In the genomic region with DNA sequence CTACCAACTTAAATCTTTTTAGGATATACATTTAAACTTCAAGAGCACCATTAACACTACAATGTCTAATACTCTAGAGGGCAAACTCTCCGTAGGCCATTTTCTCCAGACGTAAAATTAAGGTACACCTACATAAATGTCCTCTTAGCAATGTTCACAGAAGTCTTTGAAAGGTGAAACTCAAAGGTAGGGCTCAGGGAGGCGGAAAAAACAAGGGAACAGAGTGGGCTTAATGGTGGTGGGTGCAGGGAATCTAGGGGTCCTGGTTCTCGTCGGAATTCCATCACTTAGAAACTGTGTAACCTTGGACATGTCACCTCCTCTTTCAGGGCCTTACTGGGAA, we compare ENCODE assay signal across 8 cellular contexts. TPM values are rescaled to one million over a fixed set of nuclear protein-coding genes. Genes with fewer than 3 reads are reported as not detected.
DNase-seq lines count a peak whose midpoint lies in the region; ATAC-seq and TF ChIP-seq lines count a peak whose summit lies in the region.

No MANE protein-coding gene starts in this region.

- no peaks in the 10 kb centered on the region for H3K9me3 ChIP-seq in SJSA1 (replicated peaks)
- no peaks in the 10 kb centered on the region for H3K9me3 ChIP-seq in fibroblast of lung (ENCODE audit: control insufficient read depth, insufficient read depth, low read depth, low read length)

- no peaks in the 10 kb centered on the region for H3K27me3 ChIP-seq in BJ (ENCODE audit: control insufficient read depth, insufficient read depth, low read length)
- no peaks in the 10 kb centered on the region; the same call in 1 of the 2 replicates for H3K27me3 ChIP-seq in SJSA1 (replicated peaks)
- no peaks in the 10 kb centered on the region for H3K27me3 ChIP-seq in fibroblast of lung (ENCODE audit: control insufficient read depth, insufficient read depth, low read length)

- H2AFZ ChIP-seq in fibroblast of lung (ENCODE audit: low read length) = peak overlapping the region; percentile 98

- peaks cover 8% of the 10 kb centered on the region for H3K4me1 ChIP-seq in SJSA1 (replicated peaks)
- H3K4me1 ChIP-seq in fibroblast of lung (ENCODE audit: control insufficient read depth, extremely low read depth, insufficient read depth, low read length) = peaks cover 10% of the 10 kb centered on the region

- POLR2A ChIA-PET in BJ (lab: Charles Lee) = no interaction called here

- ATAC-seq in GM21447 (IDR thresholded peaks at IDR 0.05; ENCODE audit: unreplicated experiment) (peak; percentile 1), HG03565 (IDR thresholded peaks at IDR 0.05; ENCODE audit: unreplicated experiment) (no peak), HG03432 (IDR thresholded peaks at IDR 0.05; ENCODE audit: unreplicated experiment) (no peak)
- ATAC-seq in activated CD4-positive, CD25-positive, alpha-beta regulatory T cell treated with anti-CD3 and anti-CD28 coated beads, Interleukin-2, amount 50 U/mL, for 24 hours = no peak

- peak overlapping the region; percentile 98 for H3K9ac ChIP-seq in fibroblast of lung (ENCODE audit: insufficient read depth, low read length)

- CTCF ChIA-PET in BJ (lab: Yijun Ruan, JAX) = interaction anchor here (1.0 to 1.6 kb wide), 12 partner anchors 17 to 424 kb away, joined by 3 to 6 read pairs (median 3); partner anchors contain the start of genes AAK1 and ANTXR1

- H3K27ac ChIP-seq in SJSA1 (peak overlapping the region; percentile 72), fibroblast of lung (ENCODE audit: insufficient read depth, low read length) (peak overlapping the region; percentile 97)

- peak overlapping the region; percentile 80 for H3K4me3 ChIP-seq in BJ (ENCODE audit: low read depth, low read length)
- H3K4me3 ChIP-seq in SJSA1 = peak overlapping the region; percentile 77
- H3K4me3 ChIP-seq in fibroblast of lung (replicated peaks in 1 of 4; ENCODE audit: control extremely low read depth in 1 of 4, insufficient read depth in 1 of 4, low read depth in 3 of 4, low read length in 4 of 4) = peak overlapping the region; percentile 61 to 98 (median 82)

- H3K79me2 ChIP-seq in fibroblast of lung (ENCODE audit: control insufficient read depth, insufficient read depth, low read length) = peaks cover 25% of the 10 kb centered on the region

- no peak for TF ChIP-seq CTCF in BJ (IDR thresholded peaks at IDR 0.05; ENCODE audit: insufficient read depth, low read depth, low read length)
- no peak for TF ChIP-seq CTCF in fibroblast of lung (conservative IDR thresholded peaks at IDR 0.05 in 1 of 2, IDR thresholded peaks at IDR 0.05 in 1 of 2; ENCODE audit: low read depth in 1 of 2, low read length in 2 of 2)

- no peaks in the 10 kb centered on the region for H4K20me1 ChIP-seq in fibroblast of lung (ENCODE audit: control insufficient read depth, extremely low read depth, insufficient read depth, low read length)

- no peaks in the 10 kb centered on the region for H3K36me3 ChIP-seq in BJ (ENCODE audit: control insufficient read depth, insufficient read depth, low read length)
- H3K36me3 ChIP-seq in SJSA1 = peaks cover 10% of the 10 kb centered on the region
- no peaks in the 10 kb centered on the region for H3K36me3 ChIP-seq in fibroblast of lung (ENCODE audit: control insufficient read depth, insufficient read depth, low read length)

- DNase-seq in BJ (ENCODE audit: low read depth) = no peak
- DNase-seq in SJSA1 (ENCODE audit: low read depth in 1 of 2, low spot score in 2 of 2) = no peak
- DNase-seq in fibroblast of lung (ENCODE audit: low read depth in 2 of 2) = peak; percentile 8 to 21
- DNase-seq in putamen (ENCODE audit: low spot score) = peak; percentile 15

- H3K4me2 ChIP-seq in fibroblast of lung (ENCODE audit: extremely low read depth, insufficient read depth, low read length) = peak overlapping the region; percentile 88

RNA-seq across cellular contexts. Expression of gene NFU1, which starts 0.7 kb away (rescaled TPM):
- polyA plus RNA-seq in BJ (2011; rRNA removed) (13.0 and 40.1 TPM in 2 replicates), fibroblast of lung (59.1 and 62.9 TPM in 2 replicates)
- 4.3 and 4.7 TPM in 2 replicates for polyA minus RNA-seq in BJ (2011; rRNA and poly(A)+ RNA removed)
- 51.2 and 140 TPM in 2 replicates for total RNA-seq in SJSA1 (2014; rRNA removed; shearing (Covaris generic))
- total RNA-seq in fibroblast of lung = 50.1 and 57.3 TPM in 2 replicates
- polyA plus RNA-seq in fibroblast of lung (2012) = 59.9 and 67.0 TPM in 2 replicates
- 1.3 and 5.1 TPM in 2 replicates for polyA minus RNA-seq in fibroblast of lung (ENCODE audit: low replicate concordance)

RNA-seq across cellular contexts. Expression of gene GFPT1, which starts 49.5 kb away (rescaled TPM):
- polyA plus RNA-seq in BJ (2011; rRNA removed) = 14.8 and 32.5 TPM in 2 replicates
- 25.4 and 26.7 TPM in 2 replicates for polyA minus RNA-seq in BJ (2011; rRNA and poly(A)+ RNA removed)
- total RNA-seq in SJSA1 (2014; rRNA removed; shearing (Covaris generic)) = 37.0 and 38.4 TPM in 2 replicates
- total RNA-seq in fibroblast of lung = 40.3 and 53.0 TPM in 2 replicates
- polyA plus RNA-seq in fibroblast of lung = 25.8 and 39.1 TPM in 2 replicates
- polyA plus RNA-seq in fibroblast of lung (2012) = 25.5 and 33.8 TPM in 2 replicates
- 12.8 and 16.6 TPM in 2 replicates for polyA minus RNA-seq in fibroblast of lung (ENCODE audit: low replicate concordance)

Comparison
In these comparisons a context has a peak if more than half of its experiments do, and no peak if none do; other contexts are left out.
1. DNase-seq: peak in fibroblast of lung (2 of 2) and putamen (single experiment); none in BJ (single experiment) and SJSA1 (0 of 2).
2. Peak in every context shown above with its lines, with median percentiles within 50 percentile points of each other: H3K4me3 ChIP-seq.